In genomic region chr4:15457401-15458201, GRCh38 we compare ENCODE assay signal across 8 cellular contexts.
DNase-seq lines count a peak whose midpoint lies in the region; ATAC-seq and TF ChIP-seq lines count a peak whose summit lies in the region.

No MANE protein-coding gene starts in this region.

- TF ChIP-seq POLR2A in erythroblast (IDR thresholded peaks at IDR 0.05; ENCODE audit: low read length) = no peak

- H3K9me3 Mint-ChIP-seq in nephron = no peaks in the 10 kb centered on the region

- H3K4me1 Mint-ChIP-seq in nephron = peaks cover 8% of the 10 kb centered on the region

- ATAC-seq in GM21381 (IDR thresholded peaks at IDR 0.05; ENCODE audit: unreplicated experiment) = peak; percentile 93
- ATAC-seq in HG03520 (IDR thresholded peaks at IDR 0.05; ENCODE audit: unreplicated experiment) = peak; percentile 98

- no peaks in the 10 kb centered on the region for H3K36me3 Mint-ChIP-seq in nephron (ENCODE audit: low read depth)

- peak; percentile 70 to 87 (median 72) for TF ChIP-seq CTCF in nephron (IDR thresholded peaks at IDR 0.05; ENCODE audit: unreplicated experiment in 3 of 3)

- no peaks in the 10 kb centered on the region for H3K27me3 Mint-ChIP-seq in nephron (ENCODE audit: low read depth)

- H3K27ac Mint-ChIP-seq in nephron = peak overlapping the region; percentile 28 to 44 (median 41)

- H3K4me3 Mint-ChIP-seq in nephron = no peak overlapping the region

- DNase-seq in NCI-H1092 treated with DMSO at 0.1 percent for 48 hours (lab: John Stamatoyannopoulos, UW) (peak; percentile 20), NCI-H1092 (lab: John Stamatoyannopoulos, UW) (no peak), RPMI8226 (peak; percentile 25), erythroblast (lab: John Stamatoyannopoulos, UW) (peak; percentile 15 to 41), activated gamma-delta T cell treated with Interleukin-2 at 50 U/mL for 16 hours (no peak)

Comparison
In these comparisons a context has a peak if more than half of its experiments do, and no peak if none do; other contexts are left out.
1. DNase-seq: peak in NCI-H1092 treated with DMSO at 0.1 percent for 48 hours (single experiment), RPMI8226 (single experiment) and erythroblast (2 of 2); none in NCI-H1092 (single experiment) and activated gamma-delta T cell treated with Interleukin-2 at 50 U/mL for 16 hours (single experiment).